In the genomic region with DNA sequence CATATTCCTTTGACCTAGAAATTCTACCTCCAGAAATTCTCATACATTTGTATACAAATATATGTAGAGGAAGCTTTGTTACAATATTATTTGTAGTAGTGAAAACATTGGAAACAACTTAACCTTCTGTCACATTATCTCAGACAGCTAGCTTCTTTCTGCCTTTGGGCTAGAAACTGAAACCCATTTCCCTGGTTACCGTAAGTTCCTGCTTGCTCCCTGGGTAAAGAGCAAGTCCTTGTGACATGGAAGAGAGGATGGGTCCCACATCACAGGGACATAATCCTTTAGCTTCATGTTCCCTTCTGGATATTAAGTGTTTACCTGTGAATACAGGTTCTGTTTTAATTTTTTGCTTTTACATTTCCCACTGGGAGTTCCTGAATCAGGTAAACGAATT, we compare ENCODE assay signal across 21 cellular contexts.
"Had no signal": no experiment of that assay in that cellular context is flagged by ENCODE, and none has a peak within 500 bp of the region (broad histone marks: within the 10 kb centered on the region; RNA-seq: fewer than 3 reads in every experiment).

No MANE protein-coding gene starts in this region.

- H3K27me3 ChIP-seq: brain microvascular endothelial cell, neural progenitor cell, tibial artery had no signal

- FAIRE-seq: endometrium had no signal

- H2AFZ ChIP-seq: neural progenitor cell had no signal

- H3K4me2 ChIP-seq: neural progenitor cell had no signal

- H3K9me3 ChIP-seq: tibial artery had no signal

- H3K36me3 ChIP-seq: neural progenitor cell, tibial artery had no signal

- H3K4me3 ChIP-seq: neural progenitor cell, tibial artery had no signal

- DNase-seq: activated CD4-positive, alpha-beta T cell treated with anti-CD3 and anti-CD28 coated beads, Interleukin-2, amount 10 ng/mL, durations not matched to agents 24 days and 14 days; activated CD8-positive, alpha-beta T cell treated with anti-CD3 and anti-CD28 coated beads, Interleukin-2, amount 10 ng/mL, durations not matched to agents 7 days and 5 days; activated naive CD4-positive, alpha-beta T cell treated with anti-CD3 and anti-CD28 coated beads for 36 hours; activated T-cell treated with anti-CD3 and anti-CD28 coated beads, Interleukin-2, amount 50 U/mL, for 4 hours; anterior cingulate cortex; brain microvascular endothelial cell; cerebellar nuclear complex; cortex of kidney; erythroblast; foreskin melanocyte; glutamatergic neuron; hippocampal formation; islet precursor cell; left colon; stimulated activated CD4-positive, alpha-beta T cell treated with anti-CD3 and anti-CD28 coated beads, Interleukin-2, amount 100 ng/mL, for 24 hours; stimulated activated naive CD8-positive, alpha-beta T cell treated with anti-CD3 and anti-CD28 coated beads, Interleukin-15, Interleukin-2, amounts not matched to agents 100 U/mL and 50 U/mL, for 24 hours; substantia nigra; T-helper 9 cell; tibial artery had no signal

- ATAC-seq: activated CD8-positive, alpha-beta T cell treated with anti-CD3 and anti-CD28 coated beads, Interleukin-2, amount 10 ng/mL, durations not matched to agents 7 days and 5 days; activated T-cell treated with anti-CD3 and anti-CD28 coated beads, Interleukin-2, amount 50 U/mL, for 4 hours; left colon; stimulated activated naive CD8-positive, alpha-beta T cell treated with anti-CD3 and anti-CD28 coated beads, Interleukin-15, Interleukin-2, amounts not matched to agents 100 U/mL and 50 U/mL, for 24 hours had no signal

- H3K4me1 ChIP-seq: neural progenitor cell, tibial artery had no signal

- H3K27ac ChIP-seq: brain microvascular endothelial cell, neural progenitor cell, tibial artery had no signal

- H3K9ac ChIP-seq: neural progenitor cell had no signal
